ENCODE assay signal across 13 cellular contexts in genomic region chr2:211766689-211767088, GRCh38.
A peak's percentile ranks its signal among the peaks of the same experiment; 100 is the strongest.
DNase-seq lines count a peak whose midpoint lies in the region; TF ChIP-seq lines count a peak whose summit lies in the region.
"Had no signal": no experiment of that assay in that cellular context is flagged by ENCODE, and none has a peak within 500 bp of the region (broad histone marks: within the 10 kb centered on the region; RNA-seq: fewer than 3 reads in every experiment).

No MANE protein-coding gene starts in this region.

- H3K79me2 ChIP-seq in PC-9 (ENCODE audit: low read depth), result no peaks in the 10 kb centered on the region

- H4K20me1 ChIP-seq in PC-9 (ENCODE audit: insufficient read depth), result no peaks in the 10 kb centered on the region

- peak in 1 of 2 donors; percentile 29 for TF ChIP-seq POLR2A in thyroid gland (IDR thresholded peaks at IDR 0.05)

- BruUV-seq in PC-9 (replicated peaks; lab: Mats Ljungman, UMichigan), result no TSS peak

- peak overlapping the region; percentile 53 for H3K4me2 ChIP-seq in PC-9

- H3K27me3 ChIP-seq in PC-9 (ENCODE audit: insufficient read depth, low read depth) (no peaks in the 10 kb centered on the region), thyroid gland (no peaks in the 10 kb centered on the region)
- H3K27me3 ChIP-seq: SJSA1 had no signal

- H3K27ac ChIP-seq in PC-9, result no peak overlapping the region
- peak overlapping the region; percentile 29 to 61 (median 39) for H3K27ac ChIP-seq in thyroid gland
- H3K27ac ChIP-seq: SJSA1 had no signal

- no peaks in the 10 kb centered on the region for H3K9me2 ChIP-seq in PC-9 (ENCODE audit: insufficient read depth)

- POLR2A ChIA-PET in PC-9 (lab: Charles Lee; ENCODE audit: unreplicated experiment), result no interaction called here

- intact Hi-C loops in PC-9 (cut with micrococcal nuclease; ENCODE audit: unreplicated experiment) (no loop called here), thyroid gland (cut with DNase I) (no loop called here)

- no peaks in the 10 kb centered on the region for H3K4me1 ChIP-seq in PC-9 (replicated peaks; ENCODE audit: insufficient read depth)
- H3K4me1 ChIP-seq in thyroid gland, result peaks cover 0 to 3% of the 10 kb centered on the region in 2 donors
- H3K4me1 ChIP-seq: SJSA1 had no signal

- WGBS in thyroid gland, 2 donors, result 22 to 23% methylated on average over 5 of the region's 5 CpGs

- no peaks in the 10 kb centered on the region for H3F3A ChIP-seq in PC-9 (ENCODE audit: insufficient read depth, low read depth)

- H3K36me3 ChIP-seq in PC-9 (ENCODE audit: low read depth), result no peaks in the 10 kb centered on the region
- H3K36me3 ChIP-seq in thyroid gland, result no peaks in the 10 kb centered on the region
- H3K36me3 ChIP-seq: SJSA1 had no signal

- TF ChIP-seq CTCF in LNCaP clone FGC (IDR thresholded peaks at IDR 0.05; ENCODE audit: control insufficient read depth, extremely low read depth, insufficient read depth) (no peak), PC-9 (conservative IDR thresholded peaks at IDR 0.05) (no peak), thyroid gland (IDR thresholded peaks at IDR 0.05) (no peak), GM20000 (IDR thresholded peaks at IDR 0.05; ENCODE audit: extremely low read depth, missing control alignments) (no peak)

- CTCF ChIA-PET in PC-9 (lab: Charles Lee), result no interaction called here

- H3K9me3 ChIP-seq in PC-9 (ENCODE audit: insufficient read depth, low read depth) (no peaks in the 10 kb centered on the region), thyroid gland (no peaks in the 10 kb centered on the region)
- H3K9me3 ChIP-seq: SJSA1 had no signal

- no peak overlapping the region; the same call in 1 of the 2 replicates for H2AFZ ChIP-seq in PC-9

- no peak overlapping the region for H3K4me3 ChIP-seq in LNCaP clone FGC (ENCODE audit: low read depth, low read length)
- peak overlapping the region; percentile 39; the same call in 1 of the 2 replicates for H3K4me3 ChIP-seq in PC-9
- peak overlapping the region in 1 of 3 donors; percentile 3 for H3K4me3 ChIP-seq in thyroid gland (replicated peaks in 1 of 3)
- H3K4me3 ChIP-seq: SJSA1 had no signal

- DNase-seq in LNCaP clone FGC (ENCODE audit: low read depth) (peak; percentile 14), PC-9 (peak; percentile 47 to 51), iPS-NIHi7 (ENCODE audit: extremely low spot score) (peak; percentile 35), thyroid gland (peak; percentile 77 to 80), T-helper 2 cell (no peak), ecto neural progenitor cell (ENCODE audit: low spot score) (no peak), GM20000 (ENCODE audit: low spot score) (no peak)
- DNase-seq: HFFc6; naive B cell; NCI-H1092; NCI-H774; stimulated activated naive CD8-positive, alpha-beta T cell treated with anti-CD3 and anti-CD28 coated beads, Interleukin-15, Interleukin-2, amounts not matched to agents 100 U/mL and 50 U/mL, for 24 hours had no signal

Comparison
In these comparisons a context has a peak if more than half of its experiments do, and no peak if none do; other contexts are left out.
1. DNase-seq: peak in LNCaP clone FGC (single experiment), PC-9 (2 of 2), iPS-NIHi7 (single experiment) and thyroid gland (2 of 2); none in T-helper 2 cell (0 of 5), ecto neural progenitor cell (single experiment) and GM20000 (single experiment).